Comparison of ENCODE assay signal across 21 cellular contexts in the genomic region with DNA sequence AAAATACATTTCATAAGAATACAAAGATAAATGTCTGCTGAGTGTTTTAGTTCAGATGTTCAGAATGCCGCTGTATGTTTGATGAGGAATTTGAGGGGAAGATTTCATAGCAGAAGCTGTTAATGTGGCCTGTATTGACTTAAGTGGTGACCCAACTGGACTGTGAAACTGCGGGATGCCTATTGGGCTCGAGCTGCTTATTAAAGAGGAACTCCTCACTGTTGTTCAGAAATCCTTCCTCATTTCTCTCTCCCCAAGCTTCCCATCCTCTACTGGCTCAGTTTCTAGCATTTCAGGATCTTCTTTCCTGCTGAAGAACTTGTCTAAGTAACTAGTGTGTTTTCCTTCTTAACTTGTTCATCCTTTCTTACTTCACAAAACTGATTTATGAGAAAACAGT.
"Had no signal": no experiment of that assay in that cellular context is flagged by ENCODE, and none has a peak within 500 bp of the region (broad histone marks: within the 10 kb centered on the region; RNA-seq: fewer than 3 reads in every experiment).

No MANE protein-coding gene starts in this region.

- H3K4me1 ChIP-seq: neural progenitor cell, vagina had no signal

- DNase-seq: activated CD4-positive, alpha-beta memory T cell treated with anti-CD3 and anti-CD28 coated beads, Interleukin-2, amount 10 ng/mL, durations not matched to agents 7 days and 5 days; activated CD4-positive, alpha-beta T cell treated with anti-CD3 and anti-CD28 coated beads for 48 hours; activated effector memory CD4-positive, alpha-beta T cell treated with anti-CD3 and anti-CD28 coated beads, Interleukin-2, amount 50 U/mL, for 16 hours; activated naive CD4-positive, alpha-beta T cell treated with anti-CD3 and anti-CD28 coated beads, Interleukin-2, amount 10 ng/mL, durations not matched to agents 7 days and 5 days; amygdala; effector CD8-positive, alpha-beta T cell; hippocampal formation; kidney glomerular epithelial cell; naive thymus-derived CD8-positive, alpha-beta T cell; retina; sigmoid colon; stimulated activated CD4-positive, alpha-beta T cell treated with anti-CD3 and anti-CD28 coated beads, Interleukin-4, amount 100 ng/mL, for 1 hour; stimulated activated naive CD4-positive, alpha-beta T cell treated with Interleukin-2 at 50 U/mL for 16 hours had no signal

- H3K27ac ChIP-seq: left lung, neural progenitor cell, sigmoid colon, thoracic aorta, vagina had no signal

- H3K4me3 ChIP-seq: left lung, lung, neural progenitor cell, sigmoid colon, thoracic aorta, vagina had no signal

- H3K36me3 ChIP-seq: left lung, neural progenitor cell, sigmoid colon, thoracic aorta, vagina had no signal

- H3K9me3 ChIP-seq: left lung, sigmoid colon, thoracic aorta, vagina had no signal

- H3K27me3 ChIP-seq: left lung, neural progenitor cell, sigmoid colon, vagina had no signal

- ATAC-seq: esophagus mucosa; left lung; naive thymus-derived CD8-positive, alpha-beta T cell had no signal

- FAIRE-seq: endothelial cell of umbilical vein, frontal cortex had no signal
